Comparison of ENCODE assay signal across 11 cellular contexts in the genomic region with DNA sequence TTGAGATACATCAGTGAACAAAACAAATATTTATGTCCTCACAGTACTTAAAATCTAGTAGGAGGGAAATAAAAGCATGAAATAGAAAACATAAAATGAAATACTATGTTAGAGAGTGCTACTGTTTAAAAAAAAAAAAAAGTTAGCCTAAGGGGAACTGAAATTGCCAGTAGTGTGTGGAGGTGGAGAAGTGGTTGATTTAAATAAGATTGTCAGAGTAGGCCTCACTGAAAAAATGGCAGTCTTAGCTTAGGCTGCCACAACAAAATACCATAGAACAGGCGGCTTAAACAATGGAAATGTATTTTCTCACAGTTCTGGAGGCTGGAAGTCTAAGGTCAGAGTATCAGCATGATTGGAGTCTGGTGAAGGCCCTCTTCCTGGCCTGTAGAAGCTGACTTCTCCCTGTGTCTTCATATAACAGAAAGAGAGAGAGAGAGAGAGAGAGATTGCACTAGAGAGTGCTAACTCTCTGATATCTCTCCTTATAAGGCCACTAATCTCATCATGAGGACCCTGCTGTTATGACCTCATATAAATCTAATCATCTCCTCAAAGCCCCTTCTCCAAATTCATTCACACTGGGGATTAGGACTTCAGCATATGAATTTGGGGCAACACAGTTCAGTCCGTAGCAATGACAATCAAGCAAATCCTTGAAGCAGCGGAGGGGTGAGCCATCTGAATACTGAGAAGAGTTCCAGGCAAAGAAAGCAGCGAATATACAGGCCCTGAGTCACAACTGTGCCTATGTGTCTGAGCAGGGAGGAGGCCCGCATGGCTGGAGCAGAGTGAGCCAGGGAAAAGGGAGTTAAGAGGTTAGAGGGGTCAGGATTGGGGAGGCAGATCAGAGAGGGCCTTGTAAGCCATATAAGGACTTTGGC. TPM values are rescaled to one million over a fixed set of nuclear protein-coding genes. Genes with fewer than 3 reads are reported as not detected.
DNase-seq lines count a peak whose midpoint lies in the region; ATAC-seq and FAIRE-seq lines count a peak whose summit lies in the region.
"Had no signal": no experiment of that assay in that cellular context is flagged by ENCODE, and none has a peak within 500 bp of the region (broad histone marks: within the 10 kb centered on the region; RNA-seq: fewer than 3 reads in every experiment).

No MANE protein-coding gene starts in this region.

- no peak overlapping the region for H3K4me3 ChIP-seq in small intestine (ENCODE audit: low read depth in 1 of 2, low read length in 2 of 2)
- H3K4me3 ChIP-seq: gastroesophageal sphincter, skin epidermis had no signal

- H3K27me3 ChIP-seq in small intestine (ENCODE audit: control insufficient read depth in 2 of 2, insufficient read depth in 2 of 2, low read length in 2 of 2): no peaks in the 10 kb centered on the region
- H3K27me3 ChIP-seq: gastroesophageal sphincter had no signal

- ATAC-seq in GM18502 (IDR thresholded peaks at IDR 0.05; ENCODE audit: poor library complexity, unreplicated experiment) (peak; percentile 85), GM21786 (IDR thresholded peaks at IDR 0.05; ENCODE audit: unreplicated experiment) (peak; percentile 91), HG03521 (IDR thresholded peaks at IDR 0.05; ENCODE audit: unreplicated experiment) (peak; percentile 87)
- ATAC-seq: gastroesophageal sphincter had no signal

- H3K27ac ChIP-seq in small intestine (ENCODE audit: low read depth in 1 of 2, low read length in 1 of 2): no peak overlapping the region
- H3K27ac ChIP-seq: gastroesophageal sphincter had no signal

- 76 to 97% (median 89%) methylated on average over 5 of the region's 5 CpGs for WGBS in small intestine, 3 donors

- H3K9me3 ChIP-seq in small intestine (ENCODE audit: control insufficient read depth, low read depth): no peaks in the 10 kb centered on the region
- H3K9me3 ChIP-seq: gastroesophageal sphincter had no signal

- no peaks in the 10 kb centered on the region for H3K36me3 ChIP-seq in small intestine (ENCODE audit: control insufficient read depth in 2 of 2, insufficient read depth in 2 of 2, low read length in 2 of 2)
- H3K36me3 ChIP-seq: gastroesophageal sphincter had no signal

- FAIRE-seq in small intestine (lab: Jason Lieb, UNC): no peak

- DNase-seq in hepatic stellate cell (ENCODE audit: low spot score) (peak; percentile 12), NCI-H2107 (lab: John Stamatoyannopoulos, UW) (no peak), small intestine (no peak), GM19238 (ENCODE audit: insufficient read length, low spot score) (no peak), NCI-H2227 (lab: John Stamatoyannopoulos, UW; ENCODE audit: unreplicated experiment) (no peak)
- DNase-seq: NCI-H526 treated with DMSO at 0.1 percent for 48 hours had no signal

- no peaks in the 10 kb centered on the region for H3K4me1 ChIP-seq in small intestine (ENCODE audit: control insufficient read depth in 2 of 2, insufficient read depth in 1 of 2, low read depth in 1 of 2, low read length in 1 of 2)
- H3K4me1 ChIP-seq: gastroesophageal sphincter had no signal

RNA-seq across cellular contexts. Expression of gene LRRC34, which starts 23.6 kb away (rescaled TPM):
- 1 to 10 TPM in 1 of 3 donors, under 1 TPM in 1, not detected in 1; 0.94 to 2.2 TPM for polyA plus RNA-seq in small intestine

RNA-seq across cellular contexts. Expression of gene LRRIQ4, which starts 23.6 kb away (rescaled TPM):
- polyA plus RNA-seq in small intestine: not detected

RNA-seq across cellular contexts. Expression of gene LRRC31, which starts 33.4 kb away (rescaled TPM):
- 10 to 100 TPM in 1 of 3 donors, 1 to 10 TPM in 2; 6.8 to 26.4 (median 9.5) TPM for polyA plus RNA-seq in small intestine
